ENCODE assay signal across 8 cellular contexts in the genomic region with DNA sequence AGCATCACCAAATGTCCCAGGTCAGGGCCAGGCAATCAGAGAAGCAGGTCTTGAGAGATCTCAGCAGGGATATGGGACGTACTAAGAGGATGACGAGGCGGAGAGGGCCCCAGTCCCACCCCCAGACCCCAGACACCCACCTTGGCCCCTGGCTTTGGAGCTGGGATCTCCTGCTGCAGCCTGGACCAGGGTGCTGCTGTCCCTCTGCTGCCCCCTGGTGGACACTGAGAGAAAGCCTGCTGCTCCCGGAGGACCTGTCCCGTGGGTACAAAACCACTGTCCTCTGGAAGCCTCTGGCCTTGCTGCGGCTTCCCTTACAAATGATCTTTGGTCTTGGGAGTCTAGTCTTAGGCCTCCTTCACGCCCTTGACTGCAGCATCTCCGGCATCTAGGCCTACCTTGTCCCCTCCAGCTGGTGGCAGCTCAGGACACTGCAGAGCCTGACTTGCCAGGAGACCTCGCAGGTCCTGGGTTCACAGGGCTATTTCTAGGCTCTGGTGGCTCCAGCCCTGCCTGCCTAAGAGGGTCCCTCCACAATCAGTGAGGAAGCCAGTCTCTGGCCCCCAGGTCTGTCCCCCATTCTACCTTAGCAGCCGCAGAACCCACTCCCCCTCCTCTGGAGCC.
DNase-seq lines count a peak whose midpoint lies in the region; TF ChIP-seq lines count a peak whose summit lies in the region.

No MANE protein-coding gene starts in this region.

- H3K27me3 ChIP-seq in Peyer's patch, result no peaks in the 10 kb centered on the region

- H3K27ac Mint-ChIP-seq in activated T-helper 1 cell treated with anti-CD3 and anti-CD28 coated beads, Interleukin-12 subunit alpha, Interleukin-12 subunit beta, Interleukin-2, Interleukin-4 antibody, amounts not matched to agents 30 ng/mL and 10 ng/mL and 1 ng/mL, durations not matched to agents 14 hours and 24 hours and 36 hours, result no peak overlapping the region

- H3K4me1 ChIP-seq in Peyer's patch, result peaks cover 0 to 6% (median 0%) of the 10 kb centered on the region in 4 donors

- no peak for TF ChIP-seq POLR2A in Peyer's patch (IDR thresholded peaks at IDR 0.05)

- H3K36me3 Mint-ChIP-seq in activated T-helper 1 cell treated with anti-CD3 and anti-CD28 coated beads, Interleukin-12 subunit alpha, Interleukin-12 subunit beta, Interleukin-2, Interleukin-4 antibody, amounts not matched to agents 30 ng/mL and 10 ng/mL and 1 ng/mL, durations not matched to agents 14 hours and 24 hours and 36 hours (ENCODE audit: low read depth), result peaks cover 17% of the 10 kb centered on the region

- H3K36me3 ChIP-seq in Peyer's patch, result peaks cover 0 to 18% (median 0%) of the 10 kb centered on the region in 3 donors

- H3K27me3 Mint-ChIP-seq in activated T-helper 1 cell treated with anti-CD3 and anti-CD28 coated beads, Interleukin-12 subunit alpha, Interleukin-12 subunit beta, Interleukin-2, Interleukin-4 antibody, amounts not matched to agents 30 ng/mL and 10 ng/mL and 1 ng/mL, durations not matched to agents 14 hours and 24 hours and 36 hours (ENCODE audit: insufficient read depth), result no peaks in the 10 kb centered on the region

- no peak overlapping the region for H3K27ac ChIP-seq in Peyer's patch
- no peak overlapping the region for H3K27ac ChIP-seq in substantia nigra (ENCODE audit: low read depth, low read length, poor library complexity, severe bottlenecking)

- H3K4me3 Mint-ChIP-seq in activated T-helper 1 cell treated with anti-CD3 and anti-CD28 coated beads, Interleukin-12 subunit alpha, Interleukin-12 subunit beta, Interleukin-2, Interleukin-4 antibody, amounts not matched to agents 30 ng/mL and 10 ng/mL and 1 ng/mL, durations not matched to agents 14 hours and 24 hours and 36 hours, result no peak overlapping the region

- H3K9me3 Mint-ChIP-seq in activated T-helper 1 cell treated with anti-CD3 and anti-CD28 coated beads, Interleukin-12 subunit alpha, Interleukin-12 subunit beta, Interleukin-2, Interleukin-4 antibody, amounts not matched to agents 30 ng/mL and 10 ng/mL and 1 ng/mL, durations not matched to agents 14 hours and 24 hours and 36 hours, result no peaks in the 10 kb centered on the region

- peaks cover 3% of the 10 kb centered on the region for H3K4me1 Mint-ChIP-seq in activated T-helper 1 cell treated with anti-CD3 and anti-CD28 coated beads, Interleukin-12 subunit alpha, Interleukin-12 subunit beta, Interleukin-2, Interleukin-4 antibody, amounts not matched to agents 30 ng/mL and 10 ng/mL and 1 ng/mL, durations not matched to agents 14 hours and 24 hours and 36 hours (ENCODE audit: low read depth)

- peak; percentile 77 for DNase-seq in 8988T
- peak; percentile 69 for DNase-seq in HT1080 (ENCODE audit: low read depth)
- peak; percentile 81 to 94 (median 85) for DNase-seq in Peyer's patch
- peak; percentile 71 for DNase-seq in activated T-helper 1 cell treated with anti-CD3 and anti-CD28 coated beads, Interleukin-12 subunit alpha, Interleukin-12 subunit beta, Interleukin-2, Interleukin-4 antibody, amounts not matched to agents 30 ng/mL and 10 ng/mL and 1 ng/mL, durations not matched to agents 14 hours and 24 hours and 36 hours (ENCODE audit: low spot score)
- DNase-seq in fibroblast of villous mesenchyme (ENCODE audit: low read depth), result peak; percentile 84
- DNase-seq in non-pigmented ciliary epithelial cell (ENCODE audit: low read depth), result peak; percentile 23
- peak in 48 of 49 donors; percentile 17 to 93 (median 73) for DNase-seq in substantia nigra (lab: John Stamatoyannopoulos, UW)

- TF ChIP-seq CTCF in GM12874 (IDR thresholded peaks at IDR 0.05; ENCODE audit: insufficient read depth, low read depth, low read length) (peak; percentile 97), Peyer's patch (IDR thresholded peaks at IDR 0.05) (peak; percentile 79 to 98 (median 86)), fibroblast of villous mesenchyme (IDR thresholded peaks at IDR 0.05; ENCODE audit: insufficient read depth, low read depth, low read length) (peak; percentile 94)

- no peaks in the 10 kb centered on the region for H3K9me3 ChIP-seq in Peyer's patch

- H3K4me3 ChIP-seq in Peyer's patch, result no peak overlapping the region
- H3K4me3 ChIP-seq in fibroblast of villous mesenchyme (ENCODE audit: low read depth, low read length), result no peak overlapping the region

- intact Hi-C loops in activated T-helper 1 cell treated with anti-CD3 and anti-CD28 coated beads, Interleukin-12 subunit alpha, Interleukin-12 subunit beta, Interleukin-2, Interleukin-4 antibody, amounts not matched to agents 30 ng/mL and 10 ng/mL and 1 ng/mL, durations not matched to agents 14 hours and 24 hours and 36 hours (cut with micrococcal nuclease), result loop anchor here (1.0 to 10.0 kb wide), 4 partner anchors 42 to 246 kb away; a partner anchor contains a TSS

Comparison
In these comparisons a context has a peak if more than half of its experiments do, and no peak if none do; other contexts are left out.
1. DNase-seq: peak in every context shown above with its lines; median percentile 85 in Peyer's patch; 84 in fibroblast of villous mesenchyme; 77 in 8988T; 73 in substantia nigra; 71 in activated T-helper 1 cell treated with anti-CD3 and anti-CD28 coated beads, Interleukin-12 subunit alpha, Interleukin-12 subunit beta, Interleukin-2, Interleukin-4 antibody, amounts not matched to agents 30 ng/mL and 10 ng/mL and 1 ng/mL, durations not matched to agents 14 hours and 24 hours and 36 hours; 69 in HT1080; 23 in non-pigmented ciliary epithelial cell.